Comparison of ENCODE assay signal across 29 cellular contexts in genomic region chr15:96553451-96553850, GRCh38.
"Had no signal": no experiment of that assay in that cellular context is flagged by ENCODE, and none has a peak within 500 bp of the region (broad histone marks: within the 10 kb centered on the region; RNA-seq: fewer than 3 reads in every experiment).

No MANE protein-coding gene starts in this region.

- H3K36me3 ChIP-seq: brain microvascular endothelial cell, MG63, Peyer's patch, SJCRH30 had no signal

- H3K9me3 ChIP-seq: MG63, Peyer's patch, SJCRH30 had no signal

- H3K27ac ChIP-seq: brain microvascular endothelial cell, Peyer's patch, SJCRH30, SK-N-MC had no signal

- DNase-seq: activated CD4-positive, alpha-beta T cell treated with anti-CD3 and anti-CD28 coated beads, Interleukin-2, amount 10 ng/mL, durations not matched to agents 24 days and 14 days; activated CD4-positive, alpha-beta T cell treated with anti-CD3 and anti-CD28 coated beads, Interleukin-2, amount 50 U/mL, for 4 hours; activated CD8-positive, alpha-beta T cell treated with anti-CD3 and anti-CD28 coated beads for 36 hours; activated effector memory CD4-positive, alpha-beta T cell treated with anti-CD3 and anti-CD28 coated beads, Interleukin-2, amount 50 U/mL, for 16 hours; activated naive CD4-positive, alpha-beta T cell; activated naive CD4-positive, alpha-beta T cell treated with anti-CD3 and anti-CD28 coated beads, Interleukin-2, amount 50 U/mL, for 16 hours; activated naive CD8-positive, alpha-beta T cell treated with anti-CD3 and anti-CD28 coated beads for 36 hours; activated T-cell treated with anti-CD3 and anti-CD28 coated beads, Interleukin-2, amount 50 U/mL, for 1 hour; activated T-cell treated with anti-CD3 and anti-CD28 coated beads, Interleukin-2, amount 50 U/mL, for 72 hours; amniotic stem cell; aorta; Kasumi-1; KG1; NCI-H1048; NCI-H1105 treated with DMSO at 0.1 percent for 48 hours; NCI-H1436; NCI-H1694 treated with DMSO at 0.1 percent for 48 hours; NCI-H2029; NCI-H345; NCI-H748 treated with DMSO at 0.1 percent for 48 hours; NK-92 treated with Interleukin-12 subunit alpha and Interleukin-12 subunit beta, amount 100 ng/mL, for 24 hours; PC-3; Peyer's patch; RPMI8226; SJCRH30 had no signal

- H3K27me3 ChIP-seq: brain microvascular endothelial cell, MG63, Peyer's patch, SJCRH30 had no signal

- H3K4me1 ChIP-seq: Peyer's patch had no signal

- H3K4me3 ChIP-seq: MG63, Peyer's patch, SJCRH30, SK-N-MC had no signal

- ATAC-seq: activated CD8-positive, alpha-beta T cell treated with anti-CD3 and anti-CD28 coated beads for 36 hours; activated T-cell treated with anti-CD3 and anti-CD28 coated beads, Interleukin-2, amount 50 U/mL, for 72 hours; activated T-helper 17 cell treated with anti-CD3 and anti-CD28 coated beads, Interleukin-2, amount 50 U/mL, for 72 hours; PC-3 had no signal
